8 cellular contexts compared by ENCODE assay signal in the genomic region with DNA sequence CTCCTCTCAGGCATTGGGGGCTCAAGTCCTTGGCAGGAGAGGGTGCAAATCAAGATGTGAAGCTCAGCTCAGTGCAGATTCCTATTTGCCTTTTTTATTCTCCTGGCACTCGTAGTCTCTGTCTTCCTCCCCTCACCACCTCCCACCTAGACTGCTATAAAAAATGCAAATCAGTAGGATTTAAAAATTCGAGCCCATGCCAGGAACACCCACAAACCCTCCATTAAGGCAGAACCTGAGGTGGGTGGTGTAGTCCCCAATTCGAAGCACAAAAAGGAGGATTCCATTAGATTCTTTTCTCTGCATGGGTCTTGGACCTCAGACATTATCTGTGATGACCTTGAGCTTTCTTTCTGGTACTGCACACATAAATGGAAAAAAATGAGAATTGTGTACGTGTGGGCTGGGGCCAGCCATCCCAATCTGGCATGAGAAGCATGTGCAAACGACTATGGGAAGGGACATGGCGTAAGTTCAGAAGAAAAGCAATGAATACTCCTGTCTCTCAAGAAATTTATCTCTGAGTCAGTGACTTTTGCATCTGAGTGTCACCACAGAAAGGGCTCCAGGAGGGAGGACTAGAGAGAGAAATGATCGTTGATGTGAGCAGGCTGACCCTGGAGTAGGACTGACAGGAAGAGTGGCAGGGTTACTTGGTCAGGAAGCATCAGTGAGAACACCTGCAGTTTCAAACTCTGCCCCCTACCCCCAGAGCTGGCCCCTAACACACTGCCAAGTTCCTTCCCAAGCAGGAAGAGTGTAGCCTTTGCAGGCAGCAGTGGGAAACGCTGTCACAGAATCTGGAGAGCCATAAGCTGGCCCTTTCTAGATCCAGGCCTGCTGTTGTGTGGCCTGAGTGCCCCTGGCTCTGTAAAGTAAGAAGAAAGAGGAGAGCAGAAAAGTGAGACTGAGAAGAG. TPM values are rescaled to one million over a fixed set of nuclear protein-coding genes. Genes with fewer than 3 reads are reported as not detected.
A peak's percentile ranks its signal among the peaks of the same experiment; 100 is the strongest.
DNase-seq lines count a peak whose midpoint lies in the region; ATAC-seq lines count a peak whose summit lies in the region.

No MANE protein-coding gene starts in this region.

- no peak overlapping the region for H3K9ac ChIP-seq in iPS-15b (ENCODE audit: low read depth, low read length)

- CTCF ChIA-PET in activated CD4-positive, alpha-beta memory T cell treated with anti-CD3 and anti-CD28 coated beads for 36 hours (lab: Charles Lee) = interaction anchor here (0.6 to 6.7 kb wide), 10 partner anchors 11 to 514 kb away, joined by 3 to 68 read pairs (median 8); no protein-coding TSS in a partner anchor

- intact Hi-C loops in activated CD4-positive, alpha-beta memory T cell treated with anti-CD3 and anti-CD28 coated beads for 36 hours (cut with micrococcal nuclease) = loop anchor here (2.0 to 5.0 kb wide), 2 partner anchors 23 to 135 kb away; no protein-coding TSS in a partner anchor

- no peaks in the 10 kb centered on the region for H3K36me3 Mint-ChIP-seq in activated CD4-positive, alpha-beta memory T cell treated with anti-CD3 and anti-CD28 coated beads for 36 hours
- peaks cover 0 to 4% of the 10 kb centered on the region in 2 donors for H3K36me3 Mint-ChIP-seq in stimulated activated naive B cell treated with anti-CD40 and anti-IgM and Interleukin-4, amounts not matched to agents 10 μg/mL and 1 μg/mL and 100 μg/mL, for 72 hours

- DNase-seq in NCI-H82 (lab: John Stamatoyannopoulos, UW) (peak; percentile 50), NCI-H82 treated with DMSO at 0.1 percent for 48 hours (lab: John Stamatoyannopoulos, UW; ENCODE audit: unreplicated experiment) (no peak)
- DNase-seq in activated CD4-positive, alpha-beta memory T cell treated with anti-CD3 and anti-CD28 coated beads for 36 hours = no peak
- no peak for DNase-seq in stimulated activated naive B cell treated with anti-CD40 and anti-IgM and Interleukin-4, amounts not matched to agents 10 μg/mL and 1 μg/mL and 100 μg/mL, for 72 hours

- peaks cover 14% of the 10 kb centered on the region for H3K4me1 Mint-ChIP-seq in activated CD4-positive, alpha-beta memory T cell treated with anti-CD3 and anti-CD28 coated beads for 36 hours (ENCODE audit: low read depth)
- H3K4me1 Mint-ChIP-seq in stimulated activated naive B cell treated with anti-CD40 and anti-IgM and Interleukin-4, amounts not matched to agents 10 μg/mL and 1 μg/mL and 100 μg/mL, for 72 hours = peaks cover 26 to 37% of the 10 kb centered on the region in 2 donors

- H3K9me3 Mint-ChIP-seq in activated CD4-positive, alpha-beta memory T cell treated with anti-CD3 and anti-CD28 coated beads for 36 hours = no peaks in the 10 kb centered on the region
- H3K9me3 Mint-ChIP-seq in stimulated activated naive B cell treated with anti-CD40 and anti-IgM and Interleukin-4, amounts not matched to agents 10 μg/mL and 1 μg/mL and 100 μg/mL, for 72 hours = no peaks in the 10 kb centered on the region

- H3K4me3 Mint-ChIP-seq in activated CD4-positive, alpha-beta memory T cell treated with anti-CD3 and anti-CD28 coated beads for 36 hours = peak overlapping the region; percentile 84
- peak overlapping the region; percentile 89 to 99 for H3K4me3 Mint-ChIP-seq in stimulated activated naive B cell treated with anti-CD40 and anti-IgM and Interleukin-4, amounts not matched to agents 10 μg/mL and 1 μg/mL and 100 μg/mL, for 72 hours

- H3K9me3 ChIP-seq in iPS-15b (ENCODE audit: control insufficient read depth, insufficient read depth, low read length) = no peaks in the 10 kb centered on the region

- peaks cover 28% of the 10 kb centered on the region for H3K27me3 Mint-ChIP-seq in activated CD4-positive, alpha-beta memory T cell treated with anti-CD3 and anti-CD28 coated beads for 36 hours
- peaks cover 26 to 29% of the 10 kb centered on the region in 2 donors for H3K27me3 Mint-ChIP-seq in stimulated activated naive B cell treated with anti-CD40 and anti-IgM and Interleukin-4, amounts not matched to agents 10 μg/mL and 1 μg/mL and 100 μg/mL, for 72 hours

- no peak overlapping the region for H3K27ac Mint-ChIP-seq in activated CD4-positive, alpha-beta memory T cell treated with anti-CD3 and anti-CD28 coated beads for 36 hours
- H3K27ac Mint-ChIP-seq in stimulated activated naive B cell treated with anti-CD40 and anti-IgM and Interleukin-4, amounts not matched to agents 10 μg/mL and 1 μg/mL and 100 μg/mL, for 72 hours = no peak overlapping the region

- peaks cover 2% of the 10 kb centered on the region for H3K36me3 ChIP-seq in iPS-15b (ENCODE audit: control insufficient read depth, insufficient read depth, low read length)

- H3K4me3 ChIP-seq in iPS-15b (ENCODE audit: low read depth, low read length) = peak overlapping the region; percentile 78

- POLR2A ChIA-PET in activated CD4-positive, alpha-beta memory T cell treated with anti-CD3 and anti-CD28 coated beads for 36 hours (lab: Charles Lee) = interaction anchor here (0.5 to 2.9 kb wide), 3 partner anchors 9 to 256 kb away, joined by 3 to 12 read pairs (median 5); partner anchors contain the start of gene DDX20

- H3K27me3 ChIP-seq in iPS-15b (ENCODE audit: control insufficient read depth, insufficient read depth, low read length) = peaks cover 10% of the 10 kb centered on the region

- H3K4me1 ChIP-seq in iPS-15b (ENCODE audit: control insufficient read depth, insufficient read depth, low read length) = peaks cover 33% of the 10 kb centered on the region

- ATAC-seq in stimulated activated naive B cell treated with anti-CD40 and anti-IgM and Interleukin-4, amounts not matched to agents 10 μg/mL and 1 μg/mL and 100 μg/mL, for 72 hours (replicated peaks) = no peak
- ATAC-seq in HG03175 (IDR thresholded peaks at IDR 0.05; ENCODE audit: unreplicated experiment) (no peak), HG03097 (IDR thresholded peaks at IDR 0.05; ENCODE audit: low FRiP score, unreplicated experiment) (no peak), GM21619 (IDR thresholded peaks at IDR 0.05; ENCODE audit: unreplicated experiment) (no peak)

RNA-seq across cellular contexts. Expression of gene INKA2, which starts 1.7 kb away (rescaled TPM):
- 1 to 10 TPM; 1.4 to 2.3 TPM for total RNA-seq in activated CD4-positive, alpha-beta memory T cell treated with anti-CD3 and anti-CD28 coated beads for 36 hours

RNA-seq across cellular contexts. Expression of gene DDX20, which starts 18.2 kb away (rescaled TPM):
- total RNA-seq in activated CD4-positive, alpha-beta memory T cell treated with anti-CD3 and anti-CD28 coated beads for 36 hours = 10 to 100 TPM; 14.2 to 15.9 TPM
